11 cellular contexts compared by ENCODE assay signal in the genomic region with DNA sequence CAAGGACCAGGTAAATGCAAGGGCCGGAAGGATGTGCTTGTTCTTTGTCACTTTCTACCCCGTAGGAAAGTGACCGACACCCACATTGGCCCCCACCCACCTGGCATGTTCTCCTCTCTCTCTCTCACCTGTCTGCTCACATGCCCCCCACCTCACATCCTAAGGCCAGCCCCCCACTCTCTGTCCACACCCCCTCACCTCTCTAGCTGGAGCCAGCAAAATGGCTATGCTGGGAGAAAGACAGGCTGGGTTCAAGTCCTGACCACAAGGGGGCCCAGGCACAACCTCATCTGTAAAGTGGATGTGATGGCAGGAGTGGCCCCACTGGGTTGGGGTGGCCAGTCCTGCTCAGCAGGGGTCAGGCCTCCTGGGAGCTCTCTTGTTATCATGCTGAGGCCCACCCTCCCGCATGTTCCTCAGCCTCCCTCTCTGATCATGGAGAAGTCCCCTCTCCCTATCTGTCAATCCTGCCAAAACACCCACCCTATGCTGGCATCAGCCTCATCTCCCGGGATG. TPM values are rescaled to one million over a fixed set of nuclear protein-coding genes. Genes with fewer than 3 reads are reported as not detected.
DNase-seq lines count a peak whose midpoint lies in the region; ATAC-seq and TF ChIP-seq lines count a peak whose summit lies in the region.
"Had no signal": no experiment of that assay in that cellular context is flagged by ENCODE, and none has a peak within 500 bp of the region (broad histone marks: within the 10 kb centered on the region; RNA-seq: fewer than 3 reads in every experiment).

No MANE protein-coding gene starts in this region.

- WGBS in suprapubic skin: 46% methylated on average over 5 of the region's 5 CpGs

- intact Hi-C loops in Right ventricle myocardium superior (cut with DNase I): no loop called here

- H2AFZ ChIP-seq in OCI-LY3 (ENCODE audit: low read depth, low read length): no peak overlapping the region

- no peak overlapping the region for H3K4me2 ChIP-seq in OCI-LY3 (ENCODE audit: low read length)

- H3K9me3 ChIP-seq in cardiac muscle cell (ENCODE audit: low read depth): no peaks in the 10 kb centered on the region
- H3K9me3 ChIP-seq in OCI-LY3 (ENCODE audit: insufficient read depth, low read length): no peaks in the 10 kb centered on the region
- H3K9me3 ChIP-seq in suprapubic skin: no peaks in the 10 kb centered on the region
- H3K9me3 ChIP-seq in effector memory CD4-positive, alpha-beta T cell (ENCODE audit: control insufficient read depth, low read length): no peaks in the 10 kb centered on the region
- H3K9me3 ChIP-seq: MG63, psoas muscle had no signal

- no peaks in the 10 kb centered on the region for H3K4me1 ChIP-seq in cardiac muscle cell (ENCODE audit: low read depth)
- H3K4me1 ChIP-seq in OCI-LY3 (ENCODE audit: low read length): no peaks in the 10 kb centered on the region
- H3K4me1 ChIP-seq in suprapubic skin: peaks cover 37% of the 10 kb centered on the region
- peaks cover 9% of the 10 kb centered on the region for H3K4me1 ChIP-seq in effector memory CD4-positive, alpha-beta T cell (ENCODE audit: control insufficient read depth, insufficient read depth, low read length, poor library complexity, severe bottlenecking)
- H3K4me1 ChIP-seq: psoas muscle had no signal

- H3K27ac ChIP-seq in cardiac muscle cell: no peak overlapping the region
- no peak overlapping the region for H3K27ac ChIP-seq in OCI-LY3 (ENCODE audit: low read length)
- no peak overlapping the region for H3K27ac ChIP-seq in suprapubic skin
- no peak overlapping the region for H3K27ac ChIP-seq in effector memory CD4-positive, alpha-beta T cell (ENCODE audit: insufficient read depth, low read length, poor library complexity, severe bottlenecking)
- H3K27ac ChIP-seq: psoas muscle, SK-N-MC had no signal

- peak; percentile 35 for TF ChIP-seq CTCF in cardiac muscle cell (IDR thresholded peaks at IDR 0.05; ENCODE audit: low read depth, low read length)
- 0 out of 2 replicates have a peak, but pooled peaks have one; percentile 25 for TF ChIP-seq CTCF in OCI-LY3 (IDR thresholded peaks at IDR 0.05; ENCODE audit: low read depth, low read length)
- peak; percentile 30 for TF ChIP-seq CTCF in fibroblast of mammary gland (conservative IDR thresholded peaks at IDR 0.05; ENCODE audit: control insufficient read depth, insufficient read depth, low read depth, low read length)
- TF ChIP-seq CTCF in suprapubic skin (IDR thresholded peaks at IDR 0.05): no peak

- no peak overlapping the region for H3K4me3 ChIP-seq in cardiac muscle cell
- no peak overlapping the region for H3K4me3 ChIP-seq in OCI-LY3 (ENCODE audit: low read length)
- H3K4me3 ChIP-seq in fibroblast of mammary gland (ENCODE audit: control insufficient read depth, low read depth, low read length): no peak overlapping the region
- no peak overlapping the region for H3K4me3 ChIP-seq in suprapubic skin
- H3K4me3 ChIP-seq in effector memory CD4-positive, alpha-beta T cell (ENCODE audit: insufficient read depth, low read depth, low read length, poor library complexity, severe bottlenecking): no peak overlapping the region
- H3K4me3 ChIP-seq: MG63, psoas muscle, SK-N-MC had no signal

- ATAC-seq in Right ventricle myocardium superior (ENCODE audit: poor library complexity) (no peak), HG03139 (IDR thresholded peaks at IDR 0.05; ENCODE audit: unreplicated experiment) (no peak)
- ATAC-seq: psoas muscle had no signal

- no peak for TF ChIP-seq EP300 in suprapubic skin (IDR thresholded peaks at IDR 0.05)

- no peaks in the 10 kb centered on the region for H3K79me2 ChIP-seq in OCI-LY3 (ENCODE audit: low read length)

- no peak for DNase-seq in cardiac muscle cell (ENCODE audit: low read depth in 1 of 2, low spot score in 1 of 2)
- no peak for DNase-seq in Right ventricle myocardium superior
- no peak for DNase-seq in fibroblast of mammary gland (ENCODE audit: low read depth)
- peak; percentile 48 to 69 for DNase-seq in suprapubic skin (ENCODE audit: low spot score in 2 of 2)
- DNase-seq in activated CD4-positive, CD25-positive, alpha-beta regulatory T cell treated with anti-CD3 and anti-CD28 coated beads, Interleukin-2, amount 50 U/mL, for 72 hours: no peak
- no peak for DNase-seq in effector memory CD4-positive, alpha-beta T cell
- DNase-seq: MG63, psoas muscle had no signal

- H3K9ac ChIP-seq in OCI-LY3 (ENCODE audit: low read length): no peak overlapping the region

- TF ChIP-seq POLR2A in suprapubic skin (IDR thresholded peaks at IDR 0.05): no peak

- H4K20me1 ChIP-seq in OCI-LY3 (ENCODE audit: insufficient read depth, low read length): no peaks in the 10 kb centered on the region

- H3K36me3 ChIP-seq in cardiac muscle cell: no peaks in the 10 kb centered on the region
- H3K36me3 ChIP-seq in OCI-LY3 (replicated peaks; ENCODE audit: low read depth, low read length): no peaks in the 10 kb centered on the region
- H3K36me3 ChIP-seq in suprapubic skin: no peaks in the 10 kb centered on the region
- H3K36me3 ChIP-seq in effector memory CD4-positive, alpha-beta T cell (ENCODE audit: control insufficient read depth, insufficient read depth, low read length): no peaks in the 10 kb centered on the region
- H3K36me3 ChIP-seq: MG63 had no signal

- H3K27me3 ChIP-seq in cardiac muscle cell (peaks cover 70% of the 10 kb centered on the region), OCI-LY3 (ENCODE audit: low read depth, low read length) (no peaks in the 10 kb centered on the region), suprapubic skin (peaks cover 79% of the 10 kb centered on the region)
- peaks cover 13% of the 10 kb centered on the region for H3K27me3 ChIP-seq in effector memory CD4-positive, alpha-beta T cell (replicated peaks; ENCODE audit: control insufficient read depth, insufficient read depth, low read length, poor library complexity, severe bottlenecking)
- H3K27me3 ChIP-seq: MG63 had no signal

RNA-seq across cellular contexts. Expression of gene PPP2R2C, which starts 1.7 kb away (rescaled TPM):
- total RNA-seq in cardiac muscle cell (0.14 TPM in 1 of 2 replicates, not detected in the other), Right ventricle myocardium superior (8.1 TPM), suprapubic skin (10 to 100 TPM; 42.5 to 81.5 (median 61.0) TPM)
- polyA plus RNA-seq in cardiac muscle cell: not detected in 2 replicates

Comparison
In these comparisons a context has a peak if more than half of its experiments do, and no peak if none do; other contexts are left out.
1. DNase-seq: peak in suprapubic skin (2 of 2); none in cardiac muscle cell (0 of 2), Right ventricle myocardium superior (single experiment), fibroblast of mammary gland (single experiment), activated CD4-positive, CD25-positive, alpha-beta regulatory T cell treated with anti-CD3 and anti-CD28 coated beads, Interleukin-2, amount 50 U/mL, for 72 hours (single experiment) and effector memory CD4-positive, alpha-beta T cell (0 of 3).
2. CTCF ChIP-seq: peak in cardiac muscle cell (single experiment), OCI-LY3 (single experiment) and fibroblast of mammary gland (single experiment); none in suprapubic skin (0 of 2).